In genomic region chr2:241984658-241985057, GRCh38 we compare ENCODE assay signal across 15 cellular contexts.
A peak's percentile ranks its signal among the peaks of the same experiment; 100 is the strongest.
DNase-seq lines count a peak whose midpoint lies in the region; ATAC-seq and TF ChIP-seq lines count a peak whose summit lies in the region.
"Had no signal": no experiment of that assay in that cellular context is flagged by ENCODE, and none has a peak within 500 bp of the region (broad histone marks: within the 10 kb centered on the region; RNA-seq: fewer than 3 reads in every experiment).

No MANE protein-coding gene starts in this region.

- H3K9me3 Mint-ChIP-seq in activated naive CD8-positive, alpha-beta T cell (ENCODE audit: low read depth) = no peaks in the 10 kb centered on the region
- peaks cover 3% of the 10 kb centered on the region for H3K9me3 Mint-ChIP-seq in activated naive CD8-positive, alpha-beta T cell treated with anti-CD3 and anti-CD28 coated beads for 36 hours
- peaks cover 0 to 3% (median 0%) of the 10 kb centered on the region in 3 donors for H3K9me3 Mint-ChIP-seq in IgD-negative memory B cell
- H3K9me3 Mint-ChIP-seq in type B pancreatic cell = no peaks in the 10 kb centered on the region

- H3K27me3 Mint-ChIP-seq in activated naive CD8-positive, alpha-beta T cell = no peaks in the 10 kb centered on the region
- no peaks in the 10 kb centered on the region for H3K27me3 Mint-ChIP-seq in activated naive CD8-positive, alpha-beta T cell treated with anti-CD3 and anti-CD28 coated beads for 36 hours
- H3K27me3 Mint-ChIP-seq in IgD-negative memory B cell = no peaks in the 10 kb centered on the region
- H3K27me3 Mint-ChIP-seq in type B pancreatic cell = peaks cover 3% of the 10 kb centered on the region

- ATAC-seq in GM21360 (IDR thresholded peaks at IDR 0.05; ENCODE audit: unreplicated experiment) = no peak
- ATAC-seq: GM23338 had no signal

- H3K4me1 Mint-ChIP-seq in activated naive CD8-positive, alpha-beta T cell (ENCODE audit: low read depth) = peaks cover 19% of the 10 kb centered on the region
- H3K4me1 Mint-ChIP-seq in activated naive CD8-positive, alpha-beta T cell treated with anti-CD3 and anti-CD28 coated beads for 36 hours = peaks cover 8% of the 10 kb centered on the region
- H3K4me1 Mint-ChIP-seq in IgD-negative memory B cell (peaks cover 16 to 29% (median 23%) of the 10 kb centered on the region in 3 donors), type B pancreatic cell (ENCODE audit: unreplicated experiment) (no peaks in the 10 kb centered on the region)
- H3K4me1 Mint-ChIP-seq: GM23338 had no signal

- DNase-seq in activated naive CD8-positive, alpha-beta T cell treated with anti-CD3 and anti-CD28 coated beads for 36 hours = no peak
- DNase-seq in mesenteric fat pad (ENCODE audit: low spot score) (peak; percentile 39), type B pancreatic cell (ENCODE audit: extremely low spot score, unreplicated experiment) (peak; percentile 24), anterior cingulate cortex (lab: John Stamatoyannopoulos, UW) (no peak), NCI-H2029 treated with DMSO at 0.1 percent for 48 hours (lab: John Stamatoyannopoulos, UW) (no peak)
- DNase-seq: GF-D8, MM.1S, NCI-H1105, NCI-H187, NCI-H774, PC-9 had no signal

- TF ChIP-seq CTCF in type B pancreatic cell (conservative IDR thresholded peaks at IDR 0.05) = no peak

- H3K36me3 Mint-ChIP-seq in activated naive CD8-positive, alpha-beta T cell = peaks cover 2% of the 10 kb centered on the region
- H3K36me3 Mint-ChIP-seq in activated naive CD8-positive, alpha-beta T cell treated with anti-CD3 and anti-CD28 coated beads for 36 hours = no peaks in the 10 kb centered on the region
- H3K36me3 Mint-ChIP-seq in IgD-negative memory B cell = peaks cover 4% of the 10 kb centered on the region
- no peaks in the 10 kb centered on the region for H3K36me3 Mint-ChIP-seq in type B pancreatic cell

- H3K4me3 Mint-ChIP-seq in activated naive CD8-positive, alpha-beta T cell = no peak overlapping the region
- no peak overlapping the region for H3K4me3 Mint-ChIP-seq in activated naive CD8-positive, alpha-beta T cell treated with anti-CD3 and anti-CD28 coated beads for 36 hours
- H3K4me3 Mint-ChIP-seq in IgD-negative memory B cell (peak overlapping the region; percentile 25 to 77 (median 64)), type B pancreatic cell (no peak overlapping the region)
- H3K4me3 Mint-ChIP-seq: GM23338 had no signal

- peak overlapping the region; percentile 25 for H3K27ac Mint-ChIP-seq in activated naive CD8-positive, alpha-beta T cell
- no peak overlapping the region for H3K27ac Mint-ChIP-seq in activated naive CD8-positive, alpha-beta T cell treated with anti-CD3 and anti-CD28 coated beads for 36 hours
- peak overlapping the region; percentile 87 to 96 (median 96) for H3K27ac Mint-ChIP-seq in IgD-negative memory B cell
- H3K27ac Mint-ChIP-seq in type B pancreatic cell = no peak overlapping the region
- H3K27ac Mint-ChIP-seq: GM23338 had no signal

Comparison
In these comparisons a context has a peak if more than half of its experiments do, and no peak if none do; other contexts are left out.
1. H3K27ac Mint-ChIP-seq: peak in activated naive CD8-positive, alpha-beta T cell (single experiment) and IgD-negative memory B cell (3 of 3); none in activated naive CD8-positive, alpha-beta T cell treated with anti-CD3 and anti-CD28 coated beads for 36 hours (single experiment) and type B pancreatic cell (single experiment).
2. H3K4me3 Mint-ChIP-seq: peak in IgD-negative memory B cell (4 of 4); none in activated naive CD8-positive, alpha-beta T cell (single experiment), activated naive CD8-positive, alpha-beta T cell treated with anti-CD3 and anti-CD28 coated beads for 36 hours (single experiment) and type B pancreatic cell (single experiment).
3. DNase-seq: peak in mesenteric fat pad (single experiment) and type B pancreatic cell (single experiment); none in activated naive CD8-positive, alpha-beta T cell treated with anti-CD3 and anti-CD28 coated beads for 36 hours (single experiment), anterior cingulate cortex (0 of 58) and NCI-H2029 treated with DMSO at 0.1 percent for 48 hours (single experiment).